ENCODE assay signal across 3 cellular contexts in the genomic region with DNA sequence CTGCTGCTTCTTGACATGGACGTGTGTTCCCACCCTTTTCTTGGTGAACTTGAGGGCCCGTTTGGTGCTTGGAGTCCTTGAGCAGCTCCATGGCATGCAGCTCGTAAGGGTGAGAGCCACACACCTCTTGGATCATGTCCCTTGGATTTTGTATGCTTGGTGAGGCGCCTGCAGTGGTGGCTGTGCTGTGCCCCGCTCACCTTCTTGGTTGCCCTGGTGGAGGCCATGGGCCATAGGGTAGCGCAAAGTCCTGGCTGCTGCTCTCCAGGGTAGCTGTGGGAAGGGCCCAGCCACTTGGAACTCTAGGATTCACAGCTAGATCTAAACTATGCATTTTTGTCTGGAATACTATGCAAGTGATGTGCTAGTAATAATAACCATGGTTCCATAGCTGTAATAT.
TF ChIP-seq lines count a peak whose summit lies in the region.

No MANE protein-coding gene starts in this region.

TF ChIP-seq in liver, 16 proteins besides CTCF, POLR2A, EP300 and RAD21:
- TF ChIP-seq SP1 (IDR thresholded peaks at IDR 0.05) (no peak), HNF4A (conservative IDR thresholded peaks at IDR 0.05) (peak in 1 of 2 donors; percentile 27), EGR1 (IDR thresholded peaks at IDR 0.05; ENCODE audit: low read depth in 2 of 2) (no peak), YY1 (IDR thresholded peaks at IDR 0.05) (peak; percentile 39)
- TF ChIP-seq, protein P1, sequence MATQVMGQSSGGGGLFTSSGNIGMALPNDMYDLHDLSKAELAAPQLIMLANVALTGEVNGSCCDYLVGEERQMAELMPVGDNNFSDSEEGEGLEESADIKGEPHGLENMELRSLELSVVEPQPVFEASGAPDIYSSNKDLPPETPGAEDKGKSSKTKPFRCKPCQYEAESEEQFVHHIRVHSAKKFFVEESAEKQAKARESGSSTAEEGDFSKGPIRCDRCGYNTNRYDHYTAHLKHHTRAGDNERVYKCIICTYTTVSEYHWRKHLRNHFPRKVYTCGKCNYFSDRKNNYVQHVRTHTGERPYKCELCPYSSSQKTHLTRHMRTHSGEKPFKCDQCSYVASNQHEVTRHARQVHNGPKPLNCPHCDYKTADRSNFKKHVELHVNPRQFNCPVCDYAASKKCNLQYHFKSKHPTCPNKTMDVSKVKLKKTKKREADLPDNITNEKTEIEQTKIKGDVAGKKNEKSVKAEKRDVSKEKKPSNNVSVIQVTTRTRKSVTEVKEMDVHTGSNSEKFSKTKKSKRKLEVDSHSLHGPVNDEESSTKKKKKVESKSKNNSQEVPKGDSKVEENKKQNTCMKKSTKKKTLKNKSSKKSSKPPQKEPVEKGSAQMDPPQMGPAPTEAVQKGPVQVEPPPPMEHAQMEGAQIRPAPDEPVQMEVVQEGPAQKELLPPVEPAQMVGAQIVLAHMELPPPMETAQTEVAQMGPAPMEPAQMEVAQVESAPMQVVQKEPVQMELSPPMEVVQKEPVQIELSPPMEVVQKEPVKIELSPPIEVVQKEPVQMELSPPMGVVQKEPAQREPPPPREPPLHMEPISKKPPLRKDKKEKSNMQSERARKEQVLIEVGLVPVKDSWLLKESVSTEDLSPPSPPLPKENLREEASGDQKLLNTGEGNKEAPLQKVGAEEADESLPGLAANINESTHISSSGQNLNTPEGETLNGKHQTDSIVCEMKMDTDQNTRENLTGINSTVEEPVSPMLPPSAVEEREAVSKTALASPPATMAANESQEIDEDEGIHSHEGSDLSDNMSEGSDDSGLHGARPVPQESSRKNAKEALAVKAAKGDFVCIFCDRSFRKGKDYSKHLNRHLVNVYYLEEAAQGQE (IDR thresholded peaks at IDR 0.05): peak; percentile 30

TF ChIP-seq in HepG2, 621 proteins besides CTCF, POLR2A, EP300 and RAD21:
- TF ChIP-seq ZSCAN12 (CRISPR knock-in tag; IDR thresholded peaks at IDR 0.05): no peak
- no peak for TF ChIP-seq RBAK (CRISPR knock-in tag; IDR thresholded peaks at IDR 0.05)
- no peak for TF ChIP-seq KLF12 (CRISPR knock-in tag; IDR thresholded peaks at IDR 0.05; ENCODE audit: borderline replicate concordance)
- no peak for TF ChIP-seq MYNN (CRISPR knock-in tag; IDR thresholded peaks at IDR 0.05; ENCODE audit: low read depth)
- TF ChIP-seq HNF4G (IDR thresholded peaks at IDR 0.05; ENCODE audit: borderline replicate concordance, low read depth, low read length): no peak
- no peak for TF ChIP-seq HNF4G (CRISPR knock-in tag; IDR thresholded peaks at IDR 0.05; ENCODE audit: borderline replicate concordance, low read depth)
- no peak for TF ChIP-seq SKI (IDR thresholded peaks at IDR 0.05; ENCODE audit: partially characterized antibody)

TF ChIP-seq in H1, 55 proteins besides CTCF, POLR2A, EP300 and RAD21:
- TF ChIP-seq BACH1 (IDR thresholded peaks at IDR 0.05; ENCODE audit: low read length) (no peak), PHF8 (conservative IDR thresholded peaks at IDR 0.05; ENCODE audit: low read depth, low read length) (no peak), HDAC6 (IDR thresholded peaks at IDR 0.05; ENCODE audit: low read depth, low read length) (no peak), KDM5A (IDR thresholded peaks at IDR 0.05; ENCODE audit: low read length) (no peak), POLR2AphosphoS5 (IDR thresholded peaks at IDR 0.05; ENCODE audit: low read depth, low read length) (no peak), SP2 (IDR thresholded peaks at IDR 0.05; ENCODE audit: low read length) (no peak), CBX5 (IDR thresholded peaks at IDR 0.05; ENCODE audit: low read depth, low read length) (no peak), CHD2 (IDR thresholded peaks at IDR 0.05; ENCODE audit: low read length) (no peak), NRF1 (IDR thresholded peaks at IDR 0.05; ENCODE audit: low read depth, low read length) (no peak), TBP (IDR thresholded peaks at IDR 0.05; ENCODE audit: low read depth, low read length) (no peak), RBBP5 (IDR thresholded peaks at IDR 0.05; ENCODE audit: borderline replicate concordance, low read depth, low read length) (no peak), CHD7 (IDR thresholded peaks at IDR 0.05; ENCODE audit: insufficient replicate concordance, low read length) (no peak), SIRT6 (IDR thresholded peaks at IDR 0.05; ENCODE audit: low read length) (no peak), RXRA (IDR thresholded peaks at IDR 0.05; ENCODE audit: insufficient read depth, low read depth, low read length) (no peak), POU5F1 (IDR thresholded peaks at IDR 0.05; ENCODE audit: low read depth, low read length) (no peak), ZNF274 (IDR thresholded peaks at IDR 0.05; ENCODE audit: borderline replicate concordance, extremely low read depth, low read length) (no peak)
